ENCODE assay signal across 16 cellular contexts in genomic region chr1:167926486-167926997, GRCh38. TPM values are rescaled to one million over a fixed set of nuclear protein-coding genes. Genes with fewer than 3 reads are reported as not detected.
DNase-seq lines count a peak whose midpoint lies in the region; ATAC-seq and TF ChIP-seq lines count a peak whose summit lies in the region.
"Had no signal": no experiment of that assay in that cellular context is flagged by ENCODE, and none has a peak within 500 bp of the region (broad histone marks: within the 10 kb centered on the region; RNA-seq: fewer than 3 reads in every experiment).

No MANE protein-coding gene starts in this region.

- H3K4me3 ChIP-seq in LNCaP clone FGC (ENCODE audit: low read depth, low read length) (peak overlapping the region; percentile 48), fibroblast of the aortic adventitia (ENCODE audit: low read depth, low read length) (no peak overlapping the region), esophagus squamous epithelium (no peak overlapping the region)
- H3K4me3 ChIP-seq: tibial nerve had no signal

- H3K36me3 ChIP-seq in esophagus squamous epithelium: peaks cover 0 to 8% (median 0%) of the 10 kb centered on the region in 3 donors
- H3K36me3 ChIP-seq: tibial nerve had no signal

- H3K4me1 ChIP-seq in esophagus squamous epithelium: peaks cover 0 to 9% (median 3%) of the 10 kb centered on the region in 3 donors

- no peak overlapping the region for H3K27ac ChIP-seq in esophagus squamous epithelium
- H3K27ac ChIP-seq: tibial nerve had no signal

- no peaks in the 10 kb centered on the region for H3K27me3 Mint-ChIP-seq in Calu3 (ENCODE audit: unreplicated experiment)
- no peaks in the 10 kb centered on the region for H3K27me3 Mint-ChIP-seq in nephron (ENCODE audit: low read depth)
- H3K27me3 Mint-ChIP-seq in activated T-cell treated with anti-CD3 and anti-CD28 coated beads, Interleukin-2, amount 50 U/mL, for 72 hours (ENCODE audit: low read depth): no peaks in the 10 kb centered on the region

- H3K27ac Mint-ChIP-seq in Calu3 (ENCODE audit: unreplicated experiment) (peak overlapping the region; percentile 82), nephron (peak overlapping the region; percentile 89 to 95 (median 89))
- no peak overlapping the region for H3K27ac Mint-ChIP-seq in activated T-cell treated with anti-CD3 and anti-CD28 coated beads, Interleukin-2, amount 50 U/mL, for 72 hours
- H3K27ac Mint-ChIP-seq: activated CD8-positive, alpha-beta T cell treated with anti-CD3 and anti-CD28 coated beads, Interleukin-2, amount 10 ng/mL, durations not matched to agents 7 days and 5 days; activated T-helper 2 cell treated with anti-CD3 and anti-CD28 coated beads, Interferon-gamma antibody, Interleukin-2, Interleukin-4, amounts not matched to agents 10 μg/mL and 5 μg/mL and 100 μg/mL, durations not matched to agents 14 hours and 24 hours and 36 hours had no signal

- H3K4me3 Mint-ChIP-seq in Calu3 (ENCODE audit: low read depth, unreplicated experiment) (peak overlapping the region; percentile 66), nephron (peak overlapping the region in 2 of 3 experiments; percentile 7)
- no peak overlapping the region for H3K4me3 Mint-ChIP-seq in activated T-cell treated with anti-CD3 and anti-CD28 coated beads, Interleukin-2, amount 50 U/mL, for 72 hours
- H3K4me3 Mint-ChIP-seq: activated CD8-positive, alpha-beta T cell treated with anti-CD3 and anti-CD28 coated beads, Interleukin-2, amount 10 ng/mL, durations not matched to agents 7 days and 5 days had no signal

- BruUV-seq in Calu3 (replicated peaks; lab: Mats Ljungman, UMichigan): no TSS peak

- intact Hi-C loops in Calu3 (cut with micrococcal nuclease; ENCODE audit: unreplicated experiment): loop anchor here (1.0 to 5.0 kb wide), 3 partner anchors 104 to 209 kb away; no protein-coding TSS in a partner anchor
- intact Hi-C loops in esophagus squamous epithelium (cut with DNase I): no loop called here

- no peaks in the 10 kb centered on the region for H3K27me3 ChIP-seq in esophagus squamous epithelium
- H3K27me3 ChIP-seq: tibial nerve had no signal

- H3K9me3 ChIP-seq in esophagus squamous epithelium: no peaks in the 10 kb centered on the region
- H3K9me3 ChIP-seq: tibial nerve had no signal

- TF ChIP-seq CTCF in Calu3 (IDR thresholded peaks at IDR 0.05; ENCODE audit: unreplicated experiment) (peak; percentile 40), LNCaP clone FGC (IDR thresholded peaks at IDR 0.05; ENCODE audit: control insufficient read depth, extremely low read depth, insufficient read depth) (peak; percentile 80), fibroblast of the aortic adventitia (IDR thresholded peaks at IDR 0.05; ENCODE audit: insufficient read depth, low read length) (peak; percentile 2), nephron (IDR thresholded peaks at IDR 0.05; ENCODE audit: unreplicated experiment in 3 of 3) (no peak), esophagus squamous epithelium (IDR thresholded peaks at IDR 0.05) (no peak)

- DNase-seq in Calu3 (peak; percentile 68), LNCaP clone FGC (ENCODE audit: low read depth) (peak; percentile 97), fibroblast of the aortic adventitia (ENCODE audit: low read depth) (no peak), esophagus squamous epithelium (lab: John Stamatoyannopoulos, UW) (no peak)
- DNase-seq in activated T-cell treated with anti-CD3 and anti-CD28 coated beads, Interleukin-2, amount 50 U/mL, for 72 hours: no peak
- no peak for DNase-seq in stimulated activated CD4-positive, alpha-beta T cell treated with anti-CD3 and anti-CD28 coated beads, Interleukin-15, amount 100 ng/mL, for 24 hours
- DNase-seq: activated CD8-positive, alpha-beta T cell treated with anti-CD3 and anti-CD28 coated beads, Interleukin-2, amount 10 ng/mL, durations not matched to agents 7 days and 5 days; hypothalamus; NCI-H1105; NCI-H2227 treated with DMSO at 0.1 percent for 48 hours; right cardiac atrium had no signal

- CTCF ChIA-PET in Calu3 (lab: Charles Lee): interaction anchor here (0.5 to 2.4 kb wide), 4 partner anchors 10 to 219 kb away, joined by 3 to 16 read pairs (median 6); no protein-coding TSS in a partner anchor

- no peak for ATAC-seq in HG02588 (IDR thresholded peaks at IDR 0.05; ENCODE audit: unreplicated experiment)
- no peak for ATAC-seq in activated T-cell treated with anti-CD3 and anti-CD28 coated beads, Interleukin-2, amount 50 U/mL, for 72 hours (replicated peaks in 1 of 2)
- ATAC-seq: activated CD8-positive, alpha-beta T cell treated with anti-CD3 and anti-CD28 coated beads, Interleukin-2, amount 10 ng/mL, durations not matched to agents 7 days and 5 days had no signal

- no peaks in the 10 kb centered on the region for H3K9me3 Mint-ChIP-seq in Calu3 (ENCODE audit: low read depth, unreplicated experiment)
- no peaks in the 10 kb centered on the region for H3K9me3 Mint-ChIP-seq in nephron
- H3K9me3 Mint-ChIP-seq in activated T-cell treated with anti-CD3 and anti-CD28 coated beads, Interleukin-2, amount 50 U/mL, for 72 hours: no peaks in the 10 kb centered on the region
- H3K9me3 Mint-ChIP-seq: activated T-helper 2 cell treated with anti-CD3 and anti-CD28 coated beads, Interferon-gamma antibody, Interleukin-2, Interleukin-4, amounts not matched to agents 10 μg/mL and 5 μg/mL and 100 μg/mL, durations not matched to agents 14 hours and 24 hours and 36 hours had no signal

- H3K36me3 Mint-ChIP-seq in Calu3 (ENCODE audit: insufficient read depth, unreplicated experiment): peaks cover 22% of the 10 kb centered on the region
- H3K36me3 Mint-ChIP-seq in nephron (ENCODE audit: low read depth): peaks cover 4% of the 10 kb centered on the region
- H3K36me3 Mint-ChIP-seq in activated T-cell treated with anti-CD3 and anti-CD28 coated beads, Interleukin-2, amount 50 U/mL, for 72 hours (ENCODE audit: insufficient read depth in 2 of 2): peaks cover 0 to 3% of the 10 kb centered on the region in 2 donors

- 86 to 88% methylated on average over 6 of the region's 6 CpGs for WGBS in esophagus squamous epithelium, 2 donors

- TF ChIP-seq POLR2A in esophagus squamous epithelium (IDR thresholded peaks at IDR 0.05): no peak

- H3K4me1 Mint-ChIP-seq in Calu3 (ENCODE audit: low read depth, unreplicated experiment) (peaks cover 33% of the 10 kb centered on the region), nephron (peaks cover 22% of the 10 kb centered on the region)
- H3K4me1 Mint-ChIP-seq in activated T-cell treated with anti-CD3 and anti-CD28 coated beads, Interleukin-2, amount 50 U/mL, for 72 hours (ENCODE audit: low read depth): peaks cover 8% of the 10 kb centered on the region

RNA-seq across cellular contexts. Expression of gene DCAF6, which starts 9.9 kb away (rescaled TPM):
- total RNA-seq in Calu3 (2022): 64.0 and 69.1 TPM in 2 replicates
- total RNA-seq in fibroblast of the aortic adventitia (ENCODE audit: low replicate concordance): 68.9 and 83.4 TPM in 2 replicates
- 10 to 100 TPM; 20.1 to 65.8 (median 44.5) TPM for total RNA-seq in esophagus squamous epithelium
- total RNA-seq in activated T-cell treated with anti-CD3 and anti-CD28 coated beads, Interleukin-2, amount 50 U/mL, for 72 hours: 10 to 100 TPM; 33.2 to 35.0 TPM

RNA-seq across cellular contexts. Expression of gene MPC2, which starts 10.3 kb away (rescaled TPM):
- total RNA-seq in Calu3 (2022): 124 and 126 TPM in 2 replicates
- total RNA-seq in fibroblast of the aortic adventitia (ENCODE audit: low replicate concordance): 14.9 and 49.3 TPM in 2 replicates
- total RNA-seq in esophagus squamous epithelium: 10 to 100 TPM; 13.2 to 62.7 (median 27.4) TPM
- 10 to 100 TPM; 66.3 to 71.6 TPM for total RNA-seq in activated T-cell treated with anti-CD3 and anti-CD28 coated beads, Interleukin-2, amount 50 U/mL, for 72 hours

RNA-seq across cellular contexts. Expression of gene ADCY10, which starts 12.6 kb away (rescaled TPM):
- total RNA-seq in Calu3 (2022): 0.31 and 0.91 TPM in 2 replicates
- 0.09 and 0.25 TPM in 2 replicates for total RNA-seq in fibroblast of the aortic adventitia (ENCODE audit: low replicate concordance)
- not detected for total RNA-seq in esophagus squamous epithelium
- total RNA-seq in activated T-cell treated with anti-CD3 and anti-CD28 coated beads, Interleukin-2, amount 50 U/mL, for 72 hours: under 1 TPM; 0.07 to 0.12 TPM
- total RNA-seq: activated CD8-positive, alpha-beta T cell treated with anti-CD3 and anti-CD28 coated beads, Interleukin-2, amount 10 ng/mL, durations not matched to agents 7 days and 5 days; SK-MEL-5; tibial nerve had no signal

Comparison
In these comparisons a context has a peak if more than half of its experiments do, and no peak if none do; other contexts are left out.
1. DNase-seq: peak in Calu3 (single experiment) and LNCaP clone FGC (single experiment); none in fibroblast of the aortic adventitia (single experiment), esophagus squamous epithelium (single experiment), activated T-cell treated with anti-CD3 and anti-CD28 coated beads, Interleukin-2, amount 50 U/mL, for 72 hours (0 of 2) and stimulated activated CD4-positive, alpha-beta T cell treated with anti-CD3 and anti-CD28 coated beads, Interleukin-15, amount 100 ng/mL, for 24 hours (single experiment).
2. H3K4me3 Mint-ChIP-seq: peak in Calu3 (single experiment) and nephron (2 of 3); none in activated T-cell treated with anti-CD3 and anti-CD28 coated beads, Interleukin-2, amount 50 U/mL, for 72 hours (0 of 2).
3. CTCF ChIP-seq: peak in Calu3 (single experiment), LNCaP clone FGC (single experiment) and fibroblast of the aortic adventitia (single experiment); none in nephron (0 of 3) and esophagus squamous epithelium (0 of 6).